20 cellular contexts compared by ENCODE assay signal in the genomic region with DNA sequence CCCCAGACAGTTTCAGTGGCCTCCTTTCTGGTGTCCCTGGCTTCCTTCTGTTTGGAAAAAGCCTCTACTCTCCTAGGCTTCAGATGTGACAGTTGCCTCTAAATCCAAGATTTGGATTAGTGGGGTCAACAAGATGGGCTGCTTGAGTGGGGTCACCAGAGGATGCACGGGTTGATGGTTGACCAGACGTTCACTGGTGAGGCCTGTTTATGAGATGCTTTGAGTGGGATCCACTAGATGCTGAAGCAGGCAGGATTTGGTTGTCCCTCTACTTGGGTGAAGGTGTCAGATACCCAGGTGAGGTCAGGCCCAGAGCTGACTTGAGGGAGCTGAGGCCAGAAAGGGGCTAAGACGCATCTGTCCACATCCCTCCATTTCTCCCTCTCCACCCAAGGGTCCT.
"Had no signal": no experiment of that assay in that cellular context is flagged by ENCODE, and none has a peak within 500 bp of the region (broad histone marks: within the 10 kb centered on the region; RNA-seq: fewer than 3 reads in every experiment).

No MANE protein-coding gene starts in this region.

- DNase-seq: KBM-7, MG63, NCI-H1092, NCI-H1105 treated with DMSO at 0.1 percent for 48 hours, NCI-H1417 treated with DMSO at 0.1 percent for 48 hours, NCI-H146, NCI-H1694 treated with DMSO at 0.1 percent for 48 hours, NCI-H2029, NCI-H2081 treated with DMSO at 0.1 percent for 48 hours, NCI-H2171, NCI-H226, NCI-H446, NCI-H510A, NCI-H524 treated with DMSO at 0.1 percent for 48 hours, NCI-H69, NCI-H774, RPMI8226, SHP77, SK-N-SH had no signal

- H3K9me3 ChIP-seq: MG63, SK-N-SH had no signal

- H3K4me3 ChIP-seq: MG63 had no signal

- H3K4me2 ChIP-seq: SK-N-SH had no signal

- H3K9ac ChIP-seq: SK-N-SH had no signal

- H3K9me2 ChIP-seq: SK-N-SH had no signal

- H3K36me3 ChIP-seq: MG63 had no signal

- FAIRE-seq: RCC 7860 had no signal
